In genomic region chr15:81168680-81169079, GRCh38 we compare ENCODE assay signal across 1 cellular context.
TF ChIP-seq lines count a peak whose summit lies in the region.

No MANE protein-coding gene starts in this region.

TF ChIP-seq in IMR-90, 13 proteins besides CTCF, POLR2A, EP300 and RAD21:
- TF ChIP-seq USF2 (IDR thresholded peaks at IDR 0.05; ENCODE audit: low read depth, low read length) (no peak), NFE2L2 (IDR thresholded peaks at IDR 0.05; ENCODE audit: low read depth, low read length) (no peak), RFX5 (IDR thresholded peaks at IDR 0.05; ENCODE audit: low read depth, low read length) (no peak), RCOR1 (IDR thresholded peaks at IDR 0.05; ENCODE audit: insufficient replicate concordance, low read length) (no peak), FOS (IDR thresholded peaks at IDR 0.05; ENCODE audit: low read depth, low read length) (no peak), MXI1 (IDR thresholded peaks at IDR 0.05; ENCODE audit: borderline replicate concordance, low read depth, low read length) (no peak), ELK1 (IDR thresholded peaks at IDR 0.05; ENCODE audit: borderline replicate concordance, low read depth, low read length) (no peak), MAFK (IDR thresholded peaks at IDR 0.05; ENCODE audit: low read depth, low read length) (no peak), MAZ (IDR thresholded peaks at IDR 0.05; ENCODE audit: borderline replicate concordance, low read depth, low read length) (no peak), CHD1 (IDR thresholded peaks at IDR 0.05; ENCODE audit: low read depth, low read length) (no peak), SMC3 (IDR thresholded peaks at IDR 0.05; ENCODE audit: low read depth, low read length) (no peak), BHLHE40 (IDR thresholded peaks at IDR 0.05; ENCODE audit: low read depth, low read length) (no peak), CEBPB (IDR thresholded peaks at IDR 0.05; ENCODE audit: low read depth, low read length) (no peak)
